In genomic region chr18:35122586-35123224, GRCh38 we compare ENCODE assay signal across 8 cellular contexts.
A peak's percentile ranks its signal among the peaks of the same experiment; 100 is the strongest.
DNase-seq lines count a peak whose midpoint lies in the region; ATAC-seq and TF ChIP-seq lines count a peak whose summit lies in the region.

No MANE protein-coding gene starts in this region.

- H3K9me2 ChIP-seq in GM23338 (ENCODE audit: insufficient read depth) = no peaks in the 10 kb centered on the region

- H3K4me3 ChIP-seq in GM23338 = no peak overlapping the region
- H3K4me3 ChIP-seq in SJCRH30 = peak overlapping the region; percentile 14

- H3K27ac ChIP-seq in GM23338 (ENCODE audit: low read depth) (no peak overlapping the region), SJCRH30 (peak overlapping the region; percentile 25; the same call in 1 of the 2 replicates)

- ATAC-seq in GM18511 (IDR thresholded peaks at IDR 0.05; ENCODE audit: unreplicated experiment) = peak; percentile 70
- peak; percentile 91 for ATAC-seq in GM23338

- H3K9me3 Mint-ChIP-seq in GM23338 = no peaks in the 10 kb centered on the region
- H3K9me3 Mint-ChIP-seq in immature natural killer cell = no peaks in the 10 kb centered on the region

- peaks cover 26% of the 10 kb centered on the region for H3K4me1 Mint-ChIP-seq in GM23338
- peaks cover 0 to 70% of the 10 kb centered on the region in 2 donors for H3K4me1 Mint-ChIP-seq in immature natural killer cell

- H3K4me3 Mint-ChIP-seq in GM23338 = no peak overlapping the region
- peak overlapping the region in 4 of 5 donors; percentile 18 to 39 (median 37) for H3K4me3 Mint-ChIP-seq in immature natural killer cell

- peak overlapping the region; percentile 80 for H2AFZ ChIP-seq in GM23338

- peak; percentile 82 for DNase-seq in GM23338 (ENCODE audit: low spot score)
- DNase-seq in SJCRH30 = peak; percentile 65 to 72
- peak in 1 of 3 donors; percentile 34 for DNase-seq in immature natural killer cell
- no peak for DNase-seq in activated effector memory CD4-positive, alpha-beta T cell treated with anti-CD3 and anti-CD28 coated beads, Interleukin-2, amount 50 U/mL, for 16 hours
- no peak for DNase-seq in cerebellum (ENCODE audit: low spot score)
- no peak for DNase-seq in H4 (ENCODE audit: low spot score)
- DNase-seq in COLO829 (ENCODE audit: low spot score) = no peak

- no peaks in the 10 kb centered on the region; the same call in 1 of the 2 replicates for H4K20me1 ChIP-seq in GM23338 (replicated peaks; ENCODE audit: insufficient read depth)

- 0 out of 2 replicates have a peak, but pooled peaks cover 6% of the 10 kb centered on the region for H3K79me2 ChIP-seq in GM23338 (replicated peaks; ENCODE audit: insufficient read depth)

- no peaks in the 10 kb centered on the region for H3K9me3 ChIP-seq in SJCRH30 (replicated peaks)

- peaks cover 2% of the 10 kb centered on the region for H3K27me3 Mint-ChIP-seq in GM23338 (ENCODE audit: insufficient read depth, low read depth, poor library complexity)
- peaks cover 0 to 1% (median 0%) of the 10 kb centered on the region in 3 donors for H3K27me3 Mint-ChIP-seq in immature natural killer cell (ENCODE audit: low read depth in 3 of 3)

- H3K4me1 ChIP-seq in GM23338 (ENCODE audit: insufficient read depth) = no peaks in the 10 kb centered on the region
- no peaks in the 10 kb centered on the region for H3K4me1 ChIP-seq in SJCRH30

- no peaks in the 10 kb centered on the region for H3F3A ChIP-seq in GM23338 (replicated peaks; ENCODE audit: low read depth)

- H3K27me3 ChIP-seq in GM23338 (ENCODE audit: insufficient read depth) (no peaks in the 10 kb centered on the region), SJCRH30 (no peaks in the 10 kb centered on the region)

- H3K36me3 ChIP-seq in GM23338 (ENCODE audit: insufficient read depth) (no peaks in the 10 kb centered on the region), SJCRH30 (no peaks in the 10 kb centered on the region)

- TF ChIP-seq CTCF in GM23338 (conservative IDR thresholded peaks at IDR 0.05; ENCODE audit: low read depth in 2 of 2) = peak; percentile 60 to 65

- H3K27ac Mint-ChIP-seq in GM23338 (peak overlapping the region; percentile 30; the same call in 1 of the 2 replicates), immature natural killer cell (peak overlapping the region; percentile 47 to 85 (median 80))

- H3K4me2 ChIP-seq in GM23338 = peak overlapping the region; percentile 61; the same call in 1 of the 2 replicates

- 0 out of 3 replicates have a peak, but pooled peaks cover 3% of the 10 kb centered on the region for H3K36me3 Mint-ChIP-seq in GM23338 (ENCODE audit: low read depth)
- H3K36me3 Mint-ChIP-seq in immature natural killer cell = peaks cover 5 to 10% (median 6%) of the 10 kb centered on the region in 3 donors

TF ChIP-seq in GM23338, 12 proteins besides CTCF, POLR2A, EP300 and RAD21 (continues in another document):
- TF ChIP-seq ZNF114 (CRISPR knock-in tag; IDR thresholded peaks at IDR 0.05) (no peak), STAT1 (IDR thresholded peaks at IDR 0.05; ENCODE audit: unreplicated experiment) (no peak), EZH2 (IDR thresholded peaks at IDR 0.05; ENCODE audit: low read depth, unreplicated experiment) (no peak), ZNF331 (CRISPR knock-in tag; IDR thresholded peaks at IDR 0.05; ENCODE audit: low read depth) (no peak), POLR2AphosphoS5 (IDR thresholded peaks at IDR 0.05; ENCODE audit: low read depth) (no peak), EZH2phosphoT487 (IDR thresholded peaks at IDR 0.05; ENCODE audit: unreplicated experiment) (no peak)
- TF ChIP-seq, protein P1, sequence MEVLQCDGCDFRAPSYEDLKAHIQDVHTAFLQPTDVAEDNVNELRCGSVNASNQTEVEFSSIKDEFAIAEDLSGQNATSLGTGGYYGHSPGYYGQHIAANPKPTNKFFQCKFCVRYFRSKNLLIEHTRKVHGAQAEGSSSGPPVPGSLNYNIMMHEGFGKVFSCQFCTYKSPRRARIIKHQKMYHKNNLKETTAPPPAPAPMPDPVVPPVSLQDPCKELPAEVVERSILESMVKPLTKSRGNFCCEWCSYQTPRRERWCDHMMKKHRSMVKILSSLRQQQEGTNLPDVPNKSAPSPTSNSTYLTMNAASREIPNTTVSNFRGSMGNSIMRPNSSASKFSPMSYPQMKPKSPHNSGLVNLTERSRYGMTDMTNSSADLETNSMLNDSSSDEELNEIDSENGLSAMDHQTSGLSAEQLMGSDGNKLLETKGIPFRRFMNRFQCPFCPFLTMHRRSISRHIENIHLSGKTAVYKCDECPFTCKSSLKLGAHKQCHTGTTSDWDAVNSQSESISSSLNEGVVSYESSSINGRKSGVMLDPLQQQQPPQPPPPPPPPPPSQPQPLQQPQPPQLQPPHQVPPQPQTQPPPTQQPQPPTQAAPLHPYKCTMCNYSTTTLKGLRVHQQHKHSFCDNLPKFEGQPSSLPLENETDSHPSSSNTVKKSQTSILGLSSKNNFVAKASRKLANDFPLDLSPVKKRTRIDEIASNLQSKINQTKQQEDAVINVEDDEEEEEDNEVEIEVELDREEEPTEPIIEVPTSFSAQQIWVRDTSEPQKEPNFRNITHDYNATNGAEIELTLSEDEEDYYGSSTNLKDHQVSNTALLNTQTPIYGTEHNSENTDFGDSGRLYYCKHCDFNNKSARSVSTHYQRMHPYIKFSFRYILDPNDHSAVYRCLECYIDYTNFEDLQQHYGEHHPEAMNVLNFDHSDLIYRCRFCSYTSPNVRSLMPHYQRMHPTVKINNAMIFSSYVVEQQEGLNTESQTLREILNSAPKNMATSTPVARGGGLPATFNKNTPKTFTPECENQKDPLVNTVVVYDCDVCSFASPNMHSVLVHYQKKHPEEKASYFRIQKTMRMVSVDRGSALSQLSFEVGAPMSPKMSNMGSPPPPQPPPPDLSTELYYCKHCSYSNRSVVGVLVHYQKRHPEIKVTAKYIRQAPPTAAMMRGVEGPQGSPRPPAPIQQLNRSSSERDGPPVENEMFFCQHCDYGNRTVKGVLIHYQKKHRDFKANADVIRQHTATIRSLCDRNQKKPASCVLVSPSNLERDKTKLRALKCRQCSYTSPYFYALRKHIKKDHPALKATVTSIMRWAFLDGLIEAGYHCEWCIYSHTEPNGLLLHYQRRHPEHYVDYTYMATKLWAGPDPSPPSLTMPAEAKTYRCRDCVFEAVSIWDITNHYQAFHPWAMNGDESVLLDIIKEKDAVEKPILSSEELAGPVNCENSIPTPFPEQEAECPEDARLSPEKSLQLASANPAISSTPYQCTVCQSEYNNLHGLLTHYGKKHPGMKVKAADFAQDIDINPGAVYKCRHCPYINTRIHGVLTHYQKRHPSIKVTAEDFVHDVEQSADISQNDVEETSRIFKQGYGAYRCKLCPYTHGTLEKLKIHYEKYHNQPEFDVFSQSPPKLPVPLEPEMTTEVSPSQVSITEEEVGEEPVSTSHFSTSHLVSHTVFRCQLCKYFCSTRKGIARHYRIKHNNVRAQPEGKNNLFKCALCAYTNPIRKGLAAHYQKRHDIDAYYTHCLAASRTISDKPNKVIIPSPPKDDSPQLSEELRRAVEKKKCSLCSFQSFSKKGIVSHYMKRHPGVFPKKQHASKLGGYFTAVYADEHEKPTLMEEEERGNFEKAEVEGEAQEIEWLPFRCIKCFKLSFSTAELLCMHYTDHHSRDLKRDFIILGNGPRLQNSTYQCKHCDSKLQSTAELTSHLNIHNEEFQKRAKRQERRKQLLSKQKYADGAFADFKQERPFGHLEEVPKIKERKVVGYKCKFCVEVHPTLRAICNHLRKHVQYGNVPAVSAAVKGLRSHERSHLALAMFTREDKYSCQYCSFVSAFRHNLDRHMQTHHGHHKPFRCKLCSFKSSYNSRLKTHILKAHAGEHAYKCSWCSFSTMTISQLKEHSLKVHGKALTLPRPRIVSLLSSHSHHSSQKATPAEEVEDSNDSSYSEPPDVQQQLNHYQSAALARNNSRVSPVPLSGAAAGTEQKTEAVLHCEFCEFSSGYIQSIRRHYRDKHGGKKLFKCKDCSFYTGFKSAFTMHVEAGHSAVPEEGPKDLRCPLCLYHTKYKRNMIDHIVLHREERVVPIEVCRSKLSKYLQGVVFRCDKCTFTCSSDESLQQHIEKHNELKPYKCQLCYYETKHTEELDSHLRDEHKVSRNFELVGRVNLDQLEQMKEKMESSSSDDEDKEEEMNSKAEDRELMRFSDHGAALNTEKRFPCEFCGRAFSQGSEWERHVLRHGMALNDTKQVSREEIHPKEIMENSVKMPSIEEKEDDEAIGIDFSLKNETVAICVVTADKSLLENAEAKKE (CRISPR knock-in tag; IDR thresholded peaks at IDR 0.05) = no peak
- TF ChIP-seq, protein P2, sequence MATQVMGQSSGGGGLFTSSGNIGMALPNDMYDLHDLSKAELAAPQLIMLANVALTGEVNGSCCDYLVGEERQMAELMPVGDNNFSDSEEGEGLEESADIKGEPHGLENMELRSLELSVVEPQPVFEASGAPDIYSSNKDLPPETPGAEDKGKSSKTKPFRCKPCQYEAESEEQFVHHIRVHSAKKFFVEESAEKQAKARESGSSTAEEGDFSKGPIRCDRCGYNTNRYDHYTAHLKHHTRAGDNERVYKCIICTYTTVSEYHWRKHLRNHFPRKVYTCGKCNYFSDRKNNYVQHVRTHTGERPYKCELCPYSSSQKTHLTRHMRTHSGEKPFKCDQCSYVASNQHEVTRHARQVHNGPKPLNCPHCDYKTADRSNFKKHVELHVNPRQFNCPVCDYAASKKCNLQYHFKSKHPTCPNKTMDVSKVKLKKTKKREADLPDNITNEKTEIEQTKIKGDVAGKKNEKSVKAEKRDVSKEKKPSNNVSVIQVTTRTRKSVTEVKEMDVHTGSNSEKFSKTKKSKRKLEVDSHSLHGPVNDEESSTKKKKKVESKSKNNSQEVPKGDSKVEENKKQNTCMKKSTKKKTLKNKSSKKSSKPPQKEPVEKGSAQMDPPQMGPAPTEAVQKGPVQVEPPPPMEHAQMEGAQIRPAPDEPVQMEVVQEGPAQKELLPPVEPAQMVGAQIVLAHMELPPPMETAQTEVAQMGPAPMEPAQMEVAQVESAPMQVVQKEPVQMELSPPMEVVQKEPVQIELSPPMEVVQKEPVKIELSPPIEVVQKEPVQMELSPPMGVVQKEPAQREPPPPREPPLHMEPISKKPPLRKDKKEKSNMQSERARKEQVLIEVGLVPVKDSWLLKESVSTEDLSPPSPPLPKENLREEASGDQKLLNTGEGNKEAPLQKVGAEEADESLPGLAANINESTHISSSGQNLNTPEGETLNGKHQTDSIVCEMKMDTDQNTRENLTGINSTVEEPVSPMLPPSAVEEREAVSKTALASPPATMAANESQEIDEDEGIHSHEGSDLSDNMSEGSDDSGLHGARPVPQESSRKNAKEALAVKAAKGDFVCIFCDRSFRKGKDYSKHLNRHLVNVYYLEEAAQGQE (IDR thresholded peaks at IDR 0.05; ENCODE audit: unreplicated experiment) = no peak
- TF ChIP-seq, protein P3, sequence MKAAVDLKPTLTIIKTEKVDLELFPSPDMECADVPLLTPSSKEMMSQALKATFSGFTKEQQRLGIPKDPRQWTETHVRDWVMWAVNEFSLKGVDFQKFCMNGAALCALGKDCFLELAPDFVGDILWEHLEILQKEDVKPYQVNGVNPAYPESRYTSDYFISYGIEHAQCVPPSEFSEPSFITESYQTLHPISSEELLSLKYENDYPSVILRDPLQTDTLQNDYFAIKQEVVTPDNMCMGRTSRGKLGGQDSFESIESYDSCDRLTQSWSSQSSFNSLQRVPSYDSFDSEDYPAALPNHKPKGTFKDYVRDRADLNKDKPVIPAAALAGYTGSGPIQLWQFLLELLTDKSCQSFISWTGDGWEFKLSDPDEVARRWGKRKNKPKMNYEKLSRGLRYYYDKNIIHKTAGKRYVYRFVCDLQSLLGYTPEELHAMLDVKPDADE (IDR thresholded peaks at IDR 0.05) = no peak

Comparison
In these comparisons a context has a peak if more than half of its experiments do, and no peak if none do; other contexts are left out.
1. DNase-seq: peak in GM23338 (single experiment) and SJCRH30 (2 of 2); none in activated effector memory CD4-positive, alpha-beta T cell treated with anti-CD3 and anti-CD28 coated beads, Interleukin-2, amount 50 U/mL, for 16 hours (single experiment), cerebellum (single experiment), H4 (single experiment) and COLO829 (single experiment).